In the genomic region with DNA sequence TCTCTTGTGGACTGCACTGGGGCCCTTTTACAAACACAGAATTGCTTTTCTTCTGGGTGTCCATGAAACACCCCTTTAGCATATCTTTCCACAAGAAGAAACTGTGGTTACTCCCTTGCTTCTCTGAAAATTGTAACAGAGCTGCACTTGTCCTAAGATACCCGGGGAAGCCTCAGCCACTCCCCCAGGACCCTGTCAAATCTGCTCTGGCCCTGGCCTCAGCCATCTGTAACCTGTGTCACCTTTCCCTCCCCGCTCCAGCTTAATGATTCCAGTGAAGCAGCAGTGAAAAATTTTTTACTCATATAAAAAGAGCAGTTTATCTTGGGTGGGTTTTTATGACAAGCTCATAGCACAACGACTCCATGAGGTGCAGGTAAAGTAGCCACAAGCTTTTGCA, we compare ENCODE assay signal across 28 cellular contexts.
"Had no signal": no experiment of that assay in that cellular context is flagged by ENCODE, and none has a peak within 500 bp of the region (broad histone marks: within the 10 kb centered on the region; RNA-seq: fewer than 3 reads in every experiment).

No MANE protein-coding gene starts in this region.

- H2AFZ ChIP-seq: neural progenitor cell, parathyroid adenoma had no signal

- H3K27me3 ChIP-seq: ovary, right lobe of liver, sigmoid colon, suprapubic skin, thyroid gland, tibial nerve, upper lobe of left lung, vagina had no signal

- ATAC-seq: naive thymus-derived CD4-positive, alpha-beta T cell; natural killer cell; psoas muscle; right cardiac atrium; right lobe of liver; stimulated activated effector memory CD8-positive, alpha-beta T cell treated with anti-CD3 and anti-CD28 coated beads, Interleukin-12 subunit alpha, Interleukin-12 subunit beta, amount 100 ng/mL, for 72 hours; stimulated activated naive B cell treated with anti-CD40 and anti-IgM and Interleukin-4, amounts not matched to agents 10 μg/mL and 1 μg/mL and 100 μg/mL, for 72 hours; stimulated activated naive CD8-positive, alpha-beta T cell treated with anti-CD3 and anti-CD28 coated beads, Interleukin-15, amount 100 ng/mL, for 72 hours had no signal

- H3K4me2 ChIP-seq: neural progenitor cell had no signal

- H3K4me3 Mint-ChIP-seq: naive thymus-derived CD4-positive, alpha-beta T cell; natural killer cell; nephron progenitor cell; neural progenitor cell; stimulated activated effector memory CD8-positive, alpha-beta T cell treated with anti-CD3 and anti-CD28 coated beads, Interleukin-12 subunit alpha, Interleukin-12 subunit beta, amount 100 ng/mL, for 72 hours; stimulated activated naive B cell treated with anti-CD40 and anti-IgM and Interleukin-4, amounts not matched to agents 10 μg/mL and 1 μg/mL and 100 μg/mL, for 72 hours; stimulated activated naive CD8-positive, alpha-beta T cell treated with anti-CD3 and anti-CD28 coated beads, Interleukin-15, amount 100 ng/mL, for 72 hours had no signal

- H3K27ac ChIP-seq: neural progenitor cell, ovary, parathyroid adenoma, psoas muscle, right lobe of liver, sigmoid colon, suprapubic skin, thoracic aorta, thyroid gland, tibial nerve, upper lobe of left lung, vagina had no signal

- H3K9me3 Mint-ChIP-seq: natural killer cell; nephron progenitor cell; neural progenitor cell; stimulated activated effector memory CD8-positive, alpha-beta T cell treated with anti-CD3 and anti-CD28 coated beads, Interleukin-12 subunit alpha, Interleukin-12 subunit beta, amount 100 ng/mL, for 72 hours; stimulated activated naive B cell treated with anti-CD40 and anti-IgM and Interleukin-4, amounts not matched to agents 10 μg/mL and 1 μg/mL and 100 μg/mL, for 72 hours; stimulated activated naive CD8-positive, alpha-beta T cell treated with anti-CD3 and anti-CD28 coated beads, Interleukin-15, amount 100 ng/mL, for 72 hours had no signal

- H3K4me3 ChIP-seq: neural progenitor cell, ovary, psoas muscle, right lobe of liver, sigmoid colon, suprapubic skin, thoracic aorta, thyroid gland, tibial nerve, upper lobe of left lung, vagina had no signal

- DNase-seq: naive thymus-derived CD4-positive, alpha-beta T cell; natural killer cell; nephron progenitor cell; occipital lobe; ovary; psoas muscle; right cardiac atrium; right lobe of liver; sigmoid colon; small intestine; stimulated activated CD4-positive, alpha-beta T cell treated with anti-CD3 and anti-CD28 coated beads, Interleukin-15, amount 100 ng/mL, for 24 hours; stimulated activated CD4-positive, alpha-beta T cell treated with anti-CD3 and anti-CD28 coated beads, Interleukin-2, amount 100 ng/mL, for 24 hours; stimulated activated CD4-positive, alpha-beta T cell treated with anti-CD3 and anti-CD28 coated beads, Interleukin-2, amount 100 ng/mL, for 48 hours; stimulated activated CD4-positive, alpha-beta T cell treated with anti-CD3 and anti-CD28 coated beads, Interleukin-4, amount 100 ng/mL, for 24 hours; stimulated activated naive B cell treated with anti-CD40 and anti-IgM and Interleukin-4, amounts not matched to agents 10 μg/mL and 1 μg/mL and 100 μg/mL, for 72 hours; stimulated activated naive CD4-positive, alpha-beta T cell treated with Interleukin-2 at 50 U/mL for 16 hours; stimulated activated naive CD8-positive, alpha-beta T cell treated with anti-CD3 and anti-CD28 coated beads, Interleukin-15, amount 100 ng/mL, for 72 hours; substantia nigra; thyroid gland; trophoblast cell; upper lobe of left lung had no signal

- H3K4me1 ChIP-seq: right lobe of liver had no signal

- H3K9me3 ChIP-seq: ovary, psoas muscle, right lobe of liver, sigmoid colon, suprapubic skin, thoracic aorta, thyroid gland, tibial nerve, upper lobe of left lung, vagina had no signal

- H3K27ac Mint-ChIP-seq: natural killer cell; nephron progenitor cell; neural progenitor cell; stimulated activated effector memory CD8-positive, alpha-beta T cell treated with anti-CD3 and anti-CD28 coated beads, Interleukin-12 subunit alpha, Interleukin-12 subunit beta, amount 100 ng/mL, for 72 hours; stimulated activated naive CD8-positive, alpha-beta T cell treated with anti-CD3 and anti-CD28 coated beads, Interleukin-15, amount 100 ng/mL, for 72 hours had no signal

- H3K36me3 Mint-ChIP-seq: naive thymus-derived CD4-positive, alpha-beta T cell; natural killer cell; neural progenitor cell; stimulated activated effector memory CD8-positive, alpha-beta T cell treated with anti-CD3 and anti-CD28 coated beads, Interleukin-12 subunit alpha, Interleukin-12 subunit beta, amount 100 ng/mL, for 72 hours had no signal

- H3K36me3 ChIP-seq: neural progenitor cell, ovary, right lobe of liver, sigmoid colon, suprapubic skin, thoracic aorta, thyroid gland, tibial nerve, upper lobe of left lung, vagina had no signal

- H3K9ac ChIP-seq: neural progenitor cell, parathyroid adenoma had no signal

- H3K79me2 ChIP-seq: parathyroid adenoma had no signal
